Comparison of ENCODE assay signal across 28 cellular contexts in genomic region chr1:219427400-219427799, GRCh38.
DNase-seq lines count a peak whose midpoint lies in the region; ATAC-seq and TF ChIP-seq lines count a peak whose summit lies in the region.
"Had no signal": no experiment of that assay in that cellular context is flagged by ENCODE, and none has a peak within 500 bp of the region (broad histone marks: within the 10 kb centered on the region; RNA-seq: fewer than 3 reads in every experiment).

No MANE protein-coding gene starts in this region.

- H3K36me3 ChIP-seq in sigmoid colon: no peaks in the 10 kb centered on the region
- H3K36me3 ChIP-seq: heart left ventricle, left ventricle myocardium inferior, pancreas, right lobe of liver, suprapubic skin, uterus had no signal

- peaks cover 10% of the 10 kb centered on the region for H3K27me3 Mint-ChIP-seq in activated CD4-positive, alpha-beta T cell treated with anti-CD3 and anti-CD28 coated beads for 36 hours
- H3K27me3 Mint-ChIP-seq in activated T-helper 2 cell treated with anti-CD3 and anti-CD28 coated beads, Interferon-gamma antibody, Interleukin-2, Interleukin-4, amounts not matched to agents 10 μg/mL and 5 μg/mL and 100 μg/mL, durations not matched to agents 14 hours and 24 hours and 36 hours (ENCODE audit: low read depth): no peaks in the 10 kb centered on the region

- H3K36me3 Mint-ChIP-seq in activated CD4-positive, alpha-beta T cell treated with anti-CD3 and anti-CD28 coated beads for 36 hours (ENCODE audit: low read depth): no peaks in the 10 kb centered on the region
- H3K36me3 Mint-ChIP-seq in activated T-helper 2 cell treated with anti-CD3 and anti-CD28 coated beads, Interferon-gamma antibody, Interleukin-2, Interleukin-4, amounts not matched to agents 10 μg/mL and 5 μg/mL and 100 μg/mL, durations not matched to agents 14 hours and 24 hours and 36 hours (ENCODE audit: low read depth): no peaks in the 10 kb centered on the region

- POLR2A ChIA-PET in activated CD4-positive, alpha-beta T cell treated with anti-CD3 and anti-CD28 coated beads for 36 hours (lab: Charles Lee): no interaction called here

- H3K9me3 Mint-ChIP-seq in activated CD4-positive, alpha-beta T cell treated with anti-CD3 and anti-CD28 coated beads for 36 hours (ENCODE audit: low read depth): no peaks in the 10 kb centered on the region
- no peaks in the 10 kb centered on the region for H3K9me3 Mint-ChIP-seq in activated T-helper 2 cell treated with anti-CD3 and anti-CD28 coated beads, Interferon-gamma antibody, Interleukin-2, Interleukin-4, amounts not matched to agents 10 μg/mL and 5 μg/mL and 100 μg/mL, durations not matched to agents 14 hours and 24 hours and 36 hours
- H3K9me3 Mint-ChIP-seq: nephron had no signal

- no peaks in the 10 kb centered on the region for H3K4me1 ChIP-seq in sigmoid colon
- H3K4me1 ChIP-seq: pancreas, right lobe of liver, suprapubic skin, uterus had no signal

- TF ChIP-seq POLR2A in sigmoid colon (IDR thresholded peaks at IDR 0.05): no peak

- TF ChIP-seq CTCF in sigmoid colon (IDR thresholded peaks at IDR 0.05): no peak

- no peak overlapping the region for H3K27ac ChIP-seq in sigmoid colon
- H3K27ac ChIP-seq: 22Rv1, heart left ventricle, KMS-11, left ventricle myocardium inferior, pancreas, right lobe of liver, suprapubic skin had no signal

- ATAC-seq in activated CD4-positive, alpha-beta T cell treated with anti-CD3 and anti-CD28 coated beads for 36 hours: peak; percentile 31
- peak; percentile 67 for ATAC-seq in GM21529 (IDR thresholded peaks at IDR 0.05; ENCODE audit: unreplicated experiment)
- peak; percentile 60 for ATAC-seq in HG02885 (IDR thresholded peaks at IDR 0.05; ENCODE audit: poor library complexity, unreplicated experiment)
- ATAC-seq: heart left ventricle, pancreas, PC-3, right lobe of liver had no signal

- H3K9me3 ChIP-seq in sigmoid colon: no peaks in the 10 kb centered on the region
- H3K9me3 ChIP-seq: heart left ventricle, left ventricle myocardium inferior, pancreas, right lobe of liver, suprapubic skin, uterus had no signal

- no peaks in the 10 kb centered on the region for H3K27me3 ChIP-seq in sigmoid colon
- H3K27me3 ChIP-seq: heart left ventricle, pancreas, right lobe of liver, suprapubic skin, uterus had no signal

- intact Hi-C loops in activated CD4-positive, alpha-beta T cell treated with anti-CD3 and anti-CD28 coated beads for 36 hours (cut with DNase I, micrococcal nuclease): no loop called here
- intact Hi-C loops in activated T-helper 2 cell treated with anti-CD3 and anti-CD28 coated beads, Interferon-gamma antibody, Interleukin-2, Interleukin-4, amounts not matched to agents 10 μg/mL and 5 μg/mL and 100 μg/mL, durations not matched to agents 14 hours and 24 hours and 36 hours (cut with micrococcal nuclease): loop anchor here (1.0 to 10.0 kb wide), 4 partner anchors 38 to 243 kb away; no protein-coding TSS in a partner anchor
- intact Hi-C loops in sigmoid colon (cut with DNase I): no loop called here

- no peak for TF ChIP-seq EP300 in sigmoid colon (IDR thresholded peaks at IDR 0.05)

- H3K27ac Mint-ChIP-seq in activated CD4-positive, alpha-beta T cell treated with anti-CD3 and anti-CD28 coated beads for 36 hours: no peak overlapping the region
- H3K27ac Mint-ChIP-seq in activated T-helper 2 cell treated with anti-CD3 and anti-CD28 coated beads, Interferon-gamma antibody, Interleukin-2, Interleukin-4, amounts not matched to agents 10 μg/mL and 5 μg/mL and 100 μg/mL, durations not matched to agents 14 hours and 24 hours and 36 hours: peak overlapping the region; percentile 58
- H3K27ac Mint-ChIP-seq: HFFc6 had no signal

- CTCF ChIA-PET in activated CD4-positive, alpha-beta T cell treated with anti-CD3 and anti-CD28 coated beads for 36 hours (lab: Charles Lee): interaction anchor here (1.6 kb wide), 1 partner anchor 40 kb away, joined by 3 read pairs; no protein-coding TSS in a partner anchor

- H3K4me3 ChIP-seq in sigmoid colon: no peak overlapping the region
- H3K4me3 ChIP-seq: heart left ventricle, left ventricle myocardium inferior, pancreas, right lobe of liver, suprapubic skin, uterus had no signal

- H3K4me1 Mint-ChIP-seq in activated CD4-positive, alpha-beta T cell treated with anti-CD3 and anti-CD28 coated beads for 36 hours: peaks cover 8% of the 10 kb centered on the region
- peaks cover 26% of the 10 kb centered on the region for H3K4me1 Mint-ChIP-seq in activated T-helper 2 cell treated with anti-CD3 and anti-CD28 coated beads, Interferon-gamma antibody, Interleukin-2, Interleukin-4, amounts not matched to agents 10 μg/mL and 5 μg/mL and 100 μg/mL, durations not matched to agents 14 hours and 24 hours and 36 hours (ENCODE audit: low read depth)

- no peak overlapping the region for H3K4me3 Mint-ChIP-seq in activated CD4-positive, alpha-beta T cell treated with anti-CD3 and anti-CD28 coated beads for 36 hours
- no peak overlapping the region for H3K4me3 Mint-ChIP-seq in activated T-helper 2 cell treated with anti-CD3 and anti-CD28 coated beads, Interferon-gamma antibody, Interleukin-2, Interleukin-4, amounts not matched to agents 10 μg/mL and 5 μg/mL and 100 μg/mL, durations not matched to agents 14 hours and 24 hours and 36 hours (ENCODE audit: low read depth)
- H3K4me3 Mint-ChIP-seq: HFFc6, nephron had no signal

- no peak for DNase-seq in activated CD4-positive, alpha-beta T cell treated with anti-CD3 and anti-CD28 coated beads for 36 hours
- no peak for DNase-seq in activated CD4-positive, alpha-beta T cell treated with anti-CD3 and anti-CD28 coated beads, Interleukin-2, amount 50 U/mL, for 1 hour
- no peak for DNase-seq in activated T-helper 2 cell treated with anti-CD3 and anti-CD28 coated beads, Interferon-gamma antibody, Interleukin-2, Interleukin-4, amounts not matched to agents 10 μg/mL and 5 μg/mL and 100 μg/mL, durations not matched to agents 14 hours and 24 hours and 36 hours (ENCODE audit: low spot score)
- DNase-seq in SHP77 (lab: John Stamatoyannopoulos, UW) (no peak), DMS153 treated with DMSO at 0.1 percent for 48 hours (lab: John Stamatoyannopoulos, UW; ENCODE audit: unreplicated experiment) (no peak), sigmoid colon (no peak)
- DNase-seq: activated CD4-positive, alpha-beta T cell treated with anti-CD3 and anti-CD28 coated beads, Interleukin-2, amount 50 U/mL, for 4 hours; activated CD8-positive, alpha-beta memory T cell treated with anti-CD3 and anti-CD28 coated beads, Interleukin-2, amount 50 U/mL, for 48 hours; activated naive CD4-positive, alpha-beta T cell; dermis blood vessel endothelial cell; DMS79 treated with DMSO at 0.1 percent for 48 hours; heart left ventricle; left ventricle myocardium inferior; midbrain; NCI-H187 treated with DMSO at 0.1 percent for 48 hours; NCI-H226; pancreas; PC-3; right lobe of liver; SHP77 treated with DMSO at 0.1 percent for 48 hours; uterus had no signal
